ENCODE assay signal across 16 cellular contexts in genomic region chr7:1297476-1297972, GRCh38.
"Had no signal": no experiment of that assay in that cellular context is flagged by ENCODE, and none has a peak within 500 bp of the region (broad histone marks: within the 10 kb centered on the region; RNA-seq: fewer than 3 reads in every experiment).

No MANE protein-coding gene starts in this region.

- H3K27ac Mint-ChIP-seq: activated CD4-positive, alpha-beta T cell treated with anti-CD3 and anti-CD28 coated beads, Interleukin-2, amount 10 ng/mL, durations not matched to agents 7 days and 5 days; activated naive CD4-positive, alpha-beta T cell treated with anti-CD3 and anti-CD28 coated beads, Interleukin-2, amount 50 U/mL, for 72 hours; activated T-cell treated with anti-CD3 and anti-CD28 coated beads, Interleukin-2, amount 50 U/mL, for 72 hours; stimulated activated memory B cell treated with anti-CD40 and anti-IgM and Interleukin-4, amounts not matched to agents 10 μg/mL and 1 μg/mL and 100 μg/mL, for 72 hours had no signal

- ATAC-seq: activated naive CD4-positive, alpha-beta T cell treated with anti-CD3 and anti-CD28 coated beads, Interleukin-2, amount 50 U/mL, for 72 hours; activated T-cell treated with anti-CD3 and anti-CD28 coated beads, Interleukin-2, amount 50 U/mL, for 72 hours; stimulated activated memory B cell treated with anti-CD40 and anti-IgM and Interleukin-4, amounts not matched to agents 10 μg/mL and 1 μg/mL and 100 μg/mL, for 72 hours had no signal

- DNase-seq: activated CD4-positive, alpha-beta T cell treated with anti-CD3 and anti-CD28 coated beads, Interleukin-2, amount 10 ng/mL, durations not matched to agents 7 days and 5 days; activated CD4-positive, CD25-positive, alpha-beta regulatory T cell; activated CD8-positive, alpha-beta memory T cell treated with anti-CD3 and anti-CD28 coated beads, Interleukin-2, amount 50 U/mL, for 48 hours; activated gamma-delta T cell; activated T-cell treated with anti-CD3 and anti-CD28 coated beads, Interleukin-2, amount 50 U/mL, for 72 hours; central memory CD4-positive, alpha-beta T cell; cortex of kidney; effector CD4-positive, alpha-beta T cell; hippocampal formation; retina; stimulated activated CD4-positive, alpha-beta T cell treated with anti-CD3 and anti-CD28 coated beads, Interleukin-2, amount 100 ng/mL, for 48 hours; T-helper 2 cell; thyroid gland had no signal

- H3K36me3 Mint-ChIP-seq: activated naive CD4-positive, alpha-beta T cell treated with anti-CD3 and anti-CD28 coated beads, Interleukin-2, amount 50 U/mL, for 72 hours; stimulated activated memory B cell treated with anti-CD40 and anti-IgM and Interleukin-4, amounts not matched to agents 10 μg/mL and 1 μg/mL and 100 μg/mL, for 72 hours had no signal

- H3K4me1 ChIP-seq: thyroid gland had no signal

- H3K4me3 ChIP-seq: esophagus muscularis mucosa, thyroid gland had no signal

- H3K9me3 ChIP-seq: esophagus muscularis mucosa, thyroid gland had no signal

- H3K9me3 Mint-ChIP-seq: activated CD4-positive, alpha-beta T cell treated with anti-CD3 and anti-CD28 coated beads, Interleukin-2, amount 10 ng/mL, durations not matched to agents 7 days and 5 days; activated naive CD4-positive, alpha-beta T cell treated with anti-CD3 and anti-CD28 coated beads, Interleukin-2, amount 50 U/mL, for 72 hours; activated T-cell treated with anti-CD3 and anti-CD28 coated beads, Interleukin-2, amount 50 U/mL, for 72 hours; stimulated activated memory B cell treated with anti-CD40 and anti-IgM and Interleukin-4, amounts not matched to agents 10 μg/mL and 1 μg/mL and 100 μg/mL, for 72 hours had no signal

- H3K4me1 Mint-ChIP-seq: activated CD4-positive, alpha-beta T cell treated with anti-CD3 and anti-CD28 coated beads, Interleukin-2, amount 10 ng/mL, durations not matched to agents 7 days and 5 days; stimulated activated memory B cell treated with anti-CD40 and anti-IgM and Interleukin-4, amounts not matched to agents 10 μg/mL and 1 μg/mL and 100 μg/mL, for 72 hours had no signal

- H3K27me3 Mint-ChIP-seq: activated CD4-positive, alpha-beta T cell treated with anti-CD3 and anti-CD28 coated beads, Interleukin-2, amount 10 ng/mL, durations not matched to agents 7 days and 5 days had no signal

- H3K36me3 ChIP-seq: esophagus muscularis mucosa, thyroid gland had no signal

- H3K4me3 Mint-ChIP-seq: activated CD4-positive, alpha-beta T cell treated with anti-CD3 and anti-CD28 coated beads, Interleukin-2, amount 10 ng/mL, durations not matched to agents 7 days and 5 days; activated T-cell treated with anti-CD3 and anti-CD28 coated beads, Interleukin-2, amount 50 U/mL, for 72 hours; stimulated activated memory B cell treated with anti-CD40 and anti-IgM and Interleukin-4, amounts not matched to agents 10 μg/mL and 1 μg/mL and 100 μg/mL, for 72 hours had no signal

- H3K27ac ChIP-seq: esophagus muscularis mucosa, thyroid gland had no signal

- H3K27me3 ChIP-seq: thyroid gland had no signal
